29 cellular contexts compared by ENCODE assay signal in genomic region chr11:94751806-94752205, GRCh38. TPM values are rescaled to one million over a fixed set of nuclear protein-coding genes. Genes with fewer than 3 reads are reported as not detected.
DNase-seq lines count a peak whose midpoint lies in the region; ATAC-seq and TF ChIP-seq lines count a peak whose summit lies in the region.
"Had no signal": no experiment of that assay in that cellular context is flagged by ENCODE, and none has a peak within 500 bp of the region (broad histone marks: within the 10 kb centered on the region; RNA-seq: fewer than 3 reads in every experiment).

No MANE protein-coding gene starts in this region.

- no TSS peak for BruUV-seq in PC-9 (replicated peaks; lab: Mats Ljungman, UMichigan)

- intact Hi-C loops in PC-9 (cut with micrococcal nuclease; ENCODE audit: unreplicated experiment) = no loop called here

- TF ChIP-seq CTCF in PC-9 (conservative IDR thresholded peaks at IDR 0.05) (no peak), gastroesophageal sphincter (IDR thresholded peaks at IDR 0.05) (no peak)

- H3K4me2 ChIP-seq in PC-9 = peak overlapping the region; percentile 27; the same call in 1 of the 2 replicates
- H3K4me2 ChIP-seq in skeletal muscle satellite cell (ENCODE audit: low read length) = peak overlapping the region; percentile 50

- CTCF ChIA-PET in PC-9 (lab: Charles Lee) = no interaction called here

- H3K9ac ChIP-seq in skeletal muscle satellite cell (ENCODE audit: low read depth, low read length) = no peak overlapping the region

- no peaks in the 10 kb centered on the region for H4K20me1 ChIP-seq in PC-9 (ENCODE audit: insufficient read depth)

- H3K4me3 ChIP-seq in PC-9 (no peak overlapping the region), gastroesophageal sphincter (peak overlapping the region in 1 of 2 donors; percentile 7), skeletal muscle satellite cell (ENCODE audit: low read length) (no peak overlapping the region), MG63 (no peak overlapping the region)
- H3K4me3 ChIP-seq: dorsolateral prefrontal cortex, lung had no signal

- TF ChIP-seq EP300 in gastroesophageal sphincter (IDR thresholded peaks at IDR 0.05) = no peak

- DNase-seq in EH (ENCODE audit: low read depth) (peak; percentile 79), PC-9 (peak in 1 of 2 experiments; percentile 65), cortex of kidney (lab: John Stamatoyannopoulos, UW) (no peak), T1000 (lab: John Stamatoyannopoulos, UW) (no peak), MG63 (no peak)
- no peak for DNase-seq in activated CD4-positive, CD25-positive, alpha-beta regulatory T cell treated with anti-CD3 and anti-CD28 coated beads, Interleukin-2, amount 50 U/mL, for 72 hours
- DNase-seq: activated CD4-positive, alpha-beta T cell treated with anti-CD3 and anti-CD28 coated beads for 1 hour; activated CD8-positive, alpha-beta T cell treated with anti-CD3 and anti-CD28 coated beads, Interleukin-2, amount 10 ng/mL, durations not matched to agents 7 days and 5 days; activated naive CD4-positive, alpha-beta T cell treated with Interleukin-2 at 50 U/mL for 16 hours; anterior cingulate cortex; CD4-positive, CD25-positive, alpha-beta regulatory T cell; central memory CD4-positive, alpha-beta T cell; DMS 273 treated with DMSO at 0.1 percent for 48 hours; dorsolateral prefrontal cortex; GDM1; H9; islet precursor cell; KG1; NCI-H187 treated with DMSO at 0.1 percent for 48 hours; NCI-H345; NCI-H82; nucleus accumbens; OCI-M1; retina; SHP77 treated with DMSO at 0.1 percent for 48 hours; stimulated activated naive CD8-positive, alpha-beta T cell treated with anti-CD3 and anti-CD28 coated beads, Interleukin-15, amount 100 ng/mL, for 72 hours had no signal

- H3K27me3 ChIP-seq in PC-9 (ENCODE audit: insufficient read depth, low read depth) (no peaks in the 10 kb centered on the region), gastroesophageal sphincter (no peaks in the 10 kb centered on the region), skeletal muscle satellite cell (ENCODE audit: control insufficient read depth, insufficient read depth, low read length) (no peaks in the 10 kb centered on the region), MG63 (no peaks in the 10 kb centered on the region)
- H3K27me3 ChIP-seq: dorsolateral prefrontal cortex had no signal

- peak overlapping the region; percentile 99 for H3K27ac ChIP-seq in PC-9
- peak overlapping the region; percentile 78 to 85 (median 81) for H3K27ac ChIP-seq in gastroesophageal sphincter

- H3K79me2 ChIP-seq in PC-9 (ENCODE audit: low read depth) = peaks cover 39% of the 10 kb centered on the region

- H3F3A ChIP-seq in PC-9 (ENCODE audit: insufficient read depth, low read depth) = peaks cover 38% of the 10 kb centered on the region

- WGBS in gastroesophageal sphincter (ENCODE audit: low coverage in 1 of 2), 2 donors = 20 to 51% methylated on average over 4 of the region's 4 CpGs

- H3K9me3 ChIP-seq in PC-9 (ENCODE audit: insufficient read depth, low read depth) = no peaks in the 10 kb centered on the region
- H3K9me3 ChIP-seq in gastroesophageal sphincter = no peaks in the 10 kb centered on the region
- no peaks in the 10 kb centered on the region for H3K9me3 ChIP-seq in skeletal muscle satellite cell (replicated peaks; ENCODE audit: low read length)
- H3K9me3 ChIP-seq in MG63 = no peaks in the 10 kb centered on the region

- POLR2A ChIA-PET in PC-9 (lab: Charles Lee; ENCODE audit: unreplicated experiment) = no interaction called here

- H2AFZ ChIP-seq in PC-9 = no peak overlapping the region

- no peak for ATAC-seq in gastroesophageal sphincter
- ATAC-seq: activated CD8-positive, alpha-beta T cell treated with anti-CD3 and anti-CD28 coated beads, Interleukin-2, amount 10 ng/mL, durations not matched to agents 7 days and 5 days; stimulated activated naive CD8-positive, alpha-beta T cell treated with anti-CD3 and anti-CD28 coated beads, Interleukin-15, amount 100 ng/mL, for 72 hours had no signal

- no peaks in the 10 kb centered on the region for H3K9me2 ChIP-seq in PC-9 (ENCODE audit: insufficient read depth)

- TF ChIP-seq POLR2A in gastroesophageal sphincter (IDR thresholded peaks at IDR 0.05) = no peak

- H3K36me3 ChIP-seq in PC-9 (ENCODE audit: low read depth) (peaks cover 5% of the 10 kb centered on the region; the same call in 1 of the 2 replicates), gastroesophageal sphincter (no peaks in the 10 kb centered on the region), skeletal muscle satellite cell (ENCODE audit: insufficient read depth, low read length) (no peaks in the 10 kb centered on the region), MG63 (no peaks in the 10 kb centered on the region)

- H3K4me1 ChIP-seq in PC-9 (replicated peaks; ENCODE audit: insufficient read depth) (peaks cover 77% of the 10 kb centered on the region), gastroesophageal sphincter (peaks cover 23 to 66% (median 30%) of the 10 kb centered on the region in 3 donors), skeletal muscle satellite cell (ENCODE audit: control insufficient read depth, insufficient read depth, low read length) (peaks cover 13% of the 10 kb centered on the region)

RNA-seq across cellular contexts. Expression of gene AMOTL1, which starts 16.4 kb away (rescaled TPM):
- 48.0 and 60.5 TPM in 2 replicates for total RNA-seq in PC-9 (2021)
- 100 to 1,000 TPM; 136 to 215 (median 176) TPM for total RNA-seq in gastroesophageal sphincter
- total RNA-seq in skeletal muscle satellite cell (2012; rRNA removed) = 31.4 and 31.9 TPM in 2 replicates
- total RNA-seq in MG63 (2014; rRNA removed; shearing (Covaris generic); ENCODE audit: low replicate concordance) = 15.1 TPM in 2 replicates
